8 cellular contexts compared by ENCODE assay signal in the genomic region with DNA sequence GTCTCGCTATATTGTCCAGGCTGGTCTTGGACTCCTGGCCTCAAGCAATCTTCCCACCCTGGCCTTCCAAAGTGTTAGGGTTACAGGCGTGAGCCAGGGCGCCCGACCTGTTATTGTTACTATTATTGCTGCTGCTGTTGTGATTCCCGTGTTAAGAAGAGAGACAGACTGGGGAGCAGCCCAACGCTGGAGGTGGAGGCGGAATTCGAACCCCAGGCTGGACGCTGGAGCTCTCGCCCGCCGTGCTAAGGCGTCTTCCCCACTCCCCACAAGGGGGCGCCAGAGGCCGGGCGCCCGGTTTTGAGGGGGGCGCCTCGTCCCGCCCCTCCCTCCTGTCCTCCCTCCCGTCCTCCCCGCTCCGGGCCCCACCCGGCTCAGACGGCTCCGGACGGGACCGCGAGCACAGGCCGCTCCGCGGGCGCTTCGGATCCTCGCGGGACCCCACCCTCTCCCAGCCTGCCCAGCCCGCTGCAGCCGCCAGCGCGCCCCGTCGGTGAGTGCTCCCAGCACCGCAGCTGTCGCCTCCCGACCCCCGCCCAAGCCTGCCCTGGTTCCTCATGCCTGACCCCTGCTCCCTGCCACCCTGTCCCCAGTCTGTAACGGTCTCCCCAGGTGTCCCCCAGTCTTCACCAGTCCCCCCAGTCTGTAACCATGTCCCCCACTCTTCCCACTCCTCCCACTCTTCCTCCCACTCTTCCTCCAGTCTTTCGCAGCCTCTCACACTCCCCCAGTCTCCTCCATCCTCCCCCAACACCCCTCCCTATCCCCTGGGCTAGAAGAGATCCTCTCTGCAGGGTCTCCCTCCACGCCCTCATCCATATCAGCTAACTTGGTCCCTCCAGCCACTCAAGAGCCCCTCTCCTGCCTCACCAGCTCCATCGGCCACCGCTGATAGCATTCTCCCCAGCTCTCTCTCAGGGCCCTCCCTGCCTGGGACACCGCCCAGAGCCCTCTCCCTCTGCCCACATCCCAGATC. TPM values are rescaled to one million over a fixed set of nuclear protein-coding genes. Genes with fewer than 3 reads are reported as not detected.
DNase-seq lines count a peak whose midpoint lies in the region; ATAC-seq, FAIRE-seq and TF ChIP-seq lines count a peak whose summit lies in the region.

A gene with protein sequence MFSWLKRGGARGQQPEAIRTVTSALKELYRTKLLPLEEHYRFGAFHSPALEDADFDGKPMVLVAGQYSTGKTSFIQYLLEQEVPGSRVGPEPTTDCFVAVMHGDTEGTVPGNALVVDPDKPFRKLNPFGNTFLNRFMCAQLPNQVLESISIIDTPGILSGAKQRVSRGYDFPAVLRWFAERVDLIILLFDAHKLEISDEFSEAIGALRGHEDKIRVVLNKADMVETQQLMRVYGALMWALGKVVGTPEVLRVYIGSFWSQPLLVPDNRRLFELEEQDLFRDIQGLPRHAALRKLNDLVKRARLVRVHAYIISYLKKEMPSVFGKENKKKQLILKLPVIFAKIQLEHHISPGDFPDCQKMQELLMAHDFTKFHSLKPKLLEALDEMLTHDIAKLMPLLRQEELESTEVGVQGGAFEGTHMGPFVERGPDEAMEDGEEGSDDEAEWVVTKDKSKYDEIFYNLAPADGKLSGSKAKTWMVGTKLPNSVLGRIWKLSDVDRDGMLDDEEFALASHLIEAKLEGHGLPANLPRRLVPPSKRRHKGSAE (plus strand): TSS at position 377 of the 976 bp plus-strand sequence. CDS start 3,191 bp downstream, outside the sequence.

- H3K36me3 ChIP-seq in brain microvascular endothelial cell (replicated peaks) = peaks cover 15% of the 10 kb centered on the region
- no peaks in the 10 kb centered on the region for H3K36me3 ChIP-seq in iPS-18a (ENCODE audit: control insufficient read depth, low read depth, low read length)
- H3K36me3 ChIP-seq in skeletal muscle tissue (ENCODE audit: control insufficient read depth in 3 of 3, insufficient read depth in 3 of 3, low read length in 3 of 3) = peaks cover 0 to 10% (median 5%) of the 10 kb centered on the region in 3 donors

- H3K27ac Mint-ChIP-seq in T-helper 1 cell treated with Interleukin-12 subunit alpha and Interleukin-12 subunit beta and Interleukin-4 antibody, amounts not matched to agents 30 μg/mL and 1 μg/mL, for 36 hours = peak within 1 kb of the TSS; percentile 70

- TF ChIP-seq POLR2A in H54 (IDR thresholded peaks at IDR 0.05; ENCODE audit: low read depth, low read length) = peak; percentile 67; the same call in 1 of the 2 replicates

- H3K9me3 Mint-ChIP-seq in T-helper 1 cell treated with Interleukin-12 subunit alpha and Interleukin-12 subunit beta and Interleukin-4 antibody, amounts not matched to agents 30 μg/mL and 1 μg/mL, for 36 hours = no peaks in the 10 kb centered on the region

- no peak for FAIRE-seq in H54 (lab: Jason Lieb, UNC)

- peak within 1 kb of the TSS; percentile 48 for H3K4me3 Mint-ChIP-seq in T-helper 1 cell treated with Interleukin-12 subunit alpha and Interleukin-12 subunit beta and Interleukin-4 antibody, amounts not matched to agents 30 μg/mL and 1 μg/mL, for 36 hours

- peak within 1 kb of the TSS; percentile 88 for H3K4me3 ChIP-seq in brain microvascular endothelial cell (ENCODE audit: low read depth, low read length)
- H3K4me3 ChIP-seq in iPS-18a (ENCODE audit: low read length) = peak within 1 kb of the TSS; percentile 41
- H3K4me3 ChIP-seq in skeletal muscle tissue (ENCODE audit: low read length in 3 of 3) = peak within 1 kb of the TSS; percentile 60 to 78 (median 69)

- DNase-seq in H54 (ENCODE audit: insufficient read length, low spot score) (peak; percentile 56), brain microvascular endothelial cell (peak; percentile 44)

- H3K9me3 ChIP-seq in iPS-18a (ENCODE audit: control insufficient read depth, low read depth, low read length) (no peaks in the 10 kb centered on the region), skeletal muscle tissue (ENCODE audit: control insufficient read depth in 3 of 3, low read length in 3 of 3) (no peaks in the 10 kb centered on the region)

- peak; percentile 89 for TF ChIP-seq CTCF in 22Rv1 (IDR thresholded peaks at IDR 0.05)
- TF ChIP-seq CTCF in brain microvascular endothelial cell (IDR thresholded peaks at IDR 0.05; ENCODE audit: low read depth, low read length, missing control alignments) = peak; percentile 89

- H3K36me3 Mint-ChIP-seq in T-helper 1 cell treated with Interleukin-12 subunit alpha and Interleukin-12 subunit beta and Interleukin-4 antibody, amounts not matched to agents 30 μg/mL and 1 μg/mL, for 36 hours (ENCODE audit: low read depth) = no peaks in the 10 kb centered on the region

- in situ Hi-C loops in brain microvascular endothelial cell (cut with HindIII; ENCODE audit: low pct_ligation_motif_present, low sequenced_read_pairs) = no loop called here

- H3K27me3 ChIP-seq in brain microvascular endothelial cell (replicated peaks) (no peaks in the 10 kb centered on the region), iPS-18a (ENCODE audit: control insufficient read depth, insufficient read depth, low read length) (no peaks in the 10 kb centered on the region), skeletal muscle tissue (ENCODE audit: control insufficient read depth in 3 of 3, insufficient read depth in 3 of 3, low read length in 3 of 3) (peaks cover 20 to 21% (median 21%) of the 10 kb centered on the region in 3 donors)

- no peak within 1 kb of the TSS for H3K27ac ChIP-seq in 22Rv1
- H3K27ac ChIP-seq in brain microvascular endothelial cell = peak within 1 kb of the TSS; percentile 66
- H3K27ac ChIP-seq in iPS-18a (ENCODE audit: low read length) = no peak within 1 kb of the TSS
- peak within 1 kb of the TSS; percentile 72 for H3K27ac ChIP-seq in skeletal muscle tissue (ENCODE audit: low read depth, low read length)

- H3K4me1 Mint-ChIP-seq in T-helper 1 cell treated with Interleukin-12 subunit alpha and Interleukin-12 subunit beta and Interleukin-4 antibody, amounts not matched to agents 30 μg/mL and 1 μg/mL, for 36 hours (ENCODE audit: low read depth) = peaks cover 7% of the 10 kb centered on the region

- no peak for ATAC-seq in GM18867 (IDR thresholded peaks at IDR 0.05; ENCODE audit: unreplicated experiment)
- ATAC-seq in HG02840 (IDR thresholded peaks at IDR 0.05; ENCODE audit: low FRiP score, unreplicated experiment) = no peak

- no peak within 1 kb of the TSS for H3K9ac ChIP-seq in iPS-18a (ENCODE audit: low read length)
- H3K9ac ChIP-seq in skeletal muscle tissue (ENCODE audit: low read depth in 1 of 3, low read length in 3 of 3) = peak within 1 kb of the TSS; percentile 64 to 81 (median 70)

- H3K4me1 ChIP-seq in iPS-18a (ENCODE audit: control insufficient read depth, low read depth, low read length) (no peaks in the 10 kb centered on the region), skeletal muscle tissue (ENCODE audit: control insufficient read depth in 3 of 3, insufficient read depth in 3 of 3, low read length in 3 of 3) (peaks cover 19 to 24% (median 22%) of the 10 kb centered on the region in 3 donors)

- H3K27me3 Mint-ChIP-seq in T-helper 1 cell treated with Interleukin-12 subunit alpha and Interleukin-12 subunit beta and Interleukin-4 antibody, amounts not matched to agents 30 μg/mL and 1 μg/mL, for 36 hours (ENCODE audit: low read depth) = peaks cover 29% of the 10 kb centered on the region

RNA-seq across cellular contexts. Expression of the gene that starts here (rescaled TPM):
- 63.2 TPM for total RNA-seq in skeletal muscle tissue

Comparison
In these comparisons a context has a peak if more than half of its experiments do, and no peak if none do; other contexts are left out.
1. H3K27ac ChIP-seq: peak in brain microvascular endothelial cell (single experiment) and skeletal muscle tissue (single experiment); none in 22Rv1 (single experiment) and iPS-18a (single experiment).
2. Peak in every context shown above with its lines, with median percentiles within 50 percentile points of each other: H3K4me3 ChIP-seq.